Comparison of ENCODE assay signal across 22 cellular contexts in genomic region chr14:72774894-72775620, GRCh38.
"Had no signal": no experiment of that assay in that cellular context is flagged by ENCODE, and none has a peak within 500 bp of the region (broad histone marks: within the 10 kb centered on the region; RNA-seq: fewer than 3 reads in every experiment).

No MANE protein-coding gene starts in this region.

- H3K36me3 Mint-ChIP-seq: activated naive CD8-positive, alpha-beta T cell had no signal

- H3K36me3 ChIP-seq: adrenal gland, ascending aorta, pancreas, transverse colon had no signal

- DNase-seq: activated CD4-positive, alpha-beta T cell treated with anti-CD3 and anti-CD28 coated beads, Interleukin-2, amount 50 U/mL, for 48 hours; activated CD8-positive, alpha-beta memory T cell treated with anti-CD3 and anti-CD28 coated beads, Interleukin-2, amount 50 U/mL, for 48 hours; activated naive CD4-positive, alpha-beta T cell; activated T-cell treated with anti-CD3 and anti-CD28 coated beads, Interleukin-2, amount 50 U/mL, for 4 hours; adrenal gland; endodermal cell; kidney; mammary epithelial cell; pancreas; small intestine; stimulated activated CD4-positive, alpha-beta T cell treated with anti-CD3 and anti-CD28 coated beads, Interleukin-15, amount 100 ng/mL, for 24 hours; T-helper 1 cell; transverse colon had no signal

- H3K9me3 Mint-ChIP-seq: central memory CD8-positive, alpha-beta T cell had no signal

- H3K27me3 Mint-ChIP-seq: stimulated activated naive B cell treated with anti-CD40 and anti-IgM and Interleukin-4, amounts not matched to agents 10 μg/mL and 1 μg/mL and 100 μg/mL, for 72 hours had no signal

- H3K4me3 Mint-ChIP-seq: activated naive CD8-positive, alpha-beta T cell; activated T-cell treated with anti-CD3 and anti-CD28 coated beads, Interleukin-2, amount 50 U/mL, for 4 hours; central memory CD8-positive, alpha-beta T cell; endodermal cell; nephron; stimulated activated naive B cell treated with anti-CD40 and anti-IgM and Interleukin-4, amounts not matched to agents 10 μg/mL and 1 μg/mL and 100 μg/mL, for 72 hours had no signal

- H3K27ac Mint-ChIP-seq: activated naive CD8-positive, alpha-beta T cell; activated T-helper 2 cell treated with anti-CD3 and anti-CD28 coated beads, Interferon-gamma antibody, Interleukin-2, Interleukin-4, amounts not matched to agents 10 μg/mL and 5 μg/mL and 100 μg/mL, durations not matched to agents 14 hours and 24 hours and 36 hours; endodermal cell; stimulated activated naive B cell treated with anti-CD40 and anti-IgM and Interleukin-4, amounts not matched to agents 10 μg/mL and 1 μg/mL and 100 μg/mL, for 72 hours had no signal

- ATAC-seq: activated T-cell treated with anti-CD3 and anti-CD28 coated beads, Interleukin-2, amount 50 U/mL, for 4 hours; sciatic nerve had no signal

- H3K4me3 ChIP-seq: adrenal gland, ascending aorta, coronary artery, pancreas, transverse colon had no signal

- H3K27ac ChIP-seq: adrenal gland, ascending aorta, coronary artery, epithelial cell of prostate, pancreas, transverse colon had no signal

- H3K27me3 ChIP-seq: adrenal gland, ascending aorta, pancreas, transverse colon had no signal

- H3K4me1 ChIP-seq: ascending aorta, pancreas had no signal
